ENCODE assay signal across 1 cellular context in the genomic region with DNA sequence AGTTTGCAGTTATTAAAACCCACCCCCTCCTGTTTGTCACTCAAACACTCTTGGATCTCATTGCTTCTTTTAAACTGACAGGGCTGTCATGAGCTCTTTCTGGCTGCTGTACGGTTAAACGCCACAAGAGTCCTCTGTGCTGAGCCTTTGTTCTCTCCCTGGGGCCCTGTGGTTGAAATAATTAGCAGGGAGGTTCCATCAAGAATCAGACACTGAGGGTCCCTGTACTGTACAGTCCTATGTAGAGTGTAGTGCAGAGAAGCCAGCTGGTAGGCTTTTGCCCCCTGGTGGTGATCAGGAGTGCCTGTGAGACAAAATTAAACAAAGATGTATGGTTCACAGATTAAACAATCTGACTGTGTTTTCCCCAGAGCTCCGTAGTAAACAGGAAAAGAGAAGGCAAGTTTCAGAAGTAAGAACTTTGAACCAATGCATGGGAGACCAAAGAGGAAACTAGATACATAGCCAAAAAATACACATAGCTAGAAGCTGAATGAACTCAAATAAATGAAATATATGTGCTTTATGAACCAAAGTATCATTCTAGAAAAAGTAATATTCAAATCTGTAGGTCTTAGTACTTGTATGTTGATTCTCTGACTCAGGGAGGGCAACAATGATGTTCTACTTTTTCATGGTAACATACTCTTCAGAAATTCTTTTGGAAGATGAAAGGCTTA.
TF ChIP-seq lines count a peak whose summit lies in the region.

No MANE protein-coding gene starts in this region.

TF ChIP-seq in K562, 482 proteins besides CTCF, POLR2A, EP300 and RAD21 (continued from another document and continues in another):
- TF ChIP-seq, protein P1, sequence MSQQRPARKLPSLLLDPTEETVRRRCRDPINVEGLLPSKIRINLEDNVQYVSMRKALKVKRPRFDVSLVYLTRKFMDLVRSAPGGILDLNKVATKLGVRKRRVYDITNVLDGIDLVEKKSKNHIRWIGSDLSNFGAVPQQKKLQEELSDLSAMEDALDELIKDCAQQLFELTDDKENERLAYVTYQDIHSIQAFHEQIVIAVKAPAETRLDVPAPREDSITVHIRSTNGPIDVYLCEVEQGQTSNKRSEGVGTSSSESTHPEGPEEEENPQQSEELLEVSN (IDR thresholded peaks at IDR 0.05; ENCODE audit: borderline replicate concordance in 1 of 2, extremely low read depth in 1 of 2, insufficient read depth in 1 of 2, insufficient read length in 1 of 2, low read depth in 1 of 2, low read length in 1 of 2, poor library complexity in 1 of 2, severe bottlenecking in 1 of 2), result no peak
- TF ChIP-seq, protein P2, sequence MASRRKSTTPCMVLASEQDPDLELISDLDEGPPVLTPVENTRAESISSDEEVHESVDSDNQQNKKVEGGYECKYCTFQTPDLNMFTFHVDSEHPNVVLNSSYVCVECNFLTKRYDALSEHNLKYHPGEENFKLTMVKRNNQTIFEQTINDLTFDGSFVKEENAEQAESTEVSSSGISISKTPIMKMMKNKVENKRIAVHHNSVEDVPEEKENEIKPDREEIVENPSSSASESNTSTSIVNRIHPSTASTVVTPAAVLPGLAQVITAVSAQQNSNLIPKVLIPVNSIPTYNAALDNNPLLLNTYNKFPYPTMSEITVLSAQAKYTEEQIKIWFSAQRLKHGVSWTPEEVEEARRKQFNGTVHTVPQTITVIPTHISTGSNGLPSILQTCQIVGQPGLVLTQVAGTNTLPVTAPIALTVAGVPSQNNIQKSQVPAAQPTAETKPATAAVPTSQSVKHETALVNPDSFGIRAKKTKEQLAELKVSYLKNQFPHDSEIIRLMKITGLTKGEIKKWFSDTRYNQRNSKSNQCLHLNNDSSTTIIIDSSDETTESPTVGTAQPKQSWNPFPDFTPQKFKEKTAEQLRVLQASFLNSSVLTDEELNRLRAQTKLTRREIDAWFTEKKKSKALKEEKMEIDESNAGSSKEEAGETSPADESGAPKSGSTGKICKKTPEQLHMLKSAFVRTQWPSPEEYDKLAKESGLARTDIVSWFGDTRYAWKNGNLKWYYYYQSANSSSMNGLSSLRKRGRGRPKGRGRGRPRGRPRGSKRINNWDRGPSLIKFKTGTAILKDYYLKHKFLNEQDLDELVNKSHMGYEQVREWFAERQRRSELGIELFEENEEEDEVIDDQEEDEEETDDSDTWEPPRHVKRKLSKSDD (conservative IDR thresholded peaks at IDR 0.05; ENCODE audit: low read length), result no peak
- TF ChIP-seq ESRRB (CRISPR knock-in tag; IDR thresholded peaks at IDR 0.05; ENCODE audit: borderline replicate concordance), result no peak
- no peak for TF ChIP-seq POLR2H (tag; IDR thresholded peaks at IDR 0.05; ENCODE audit: low read depth)
- TF ChIP-seq KDM5B (IDR thresholded peaks at IDR 0.05; ENCODE audit: insufficient replicate concordance, low read depth, low read length), result no peak
- no peak for TF ChIP-seq SETDB1 (IDR thresholded peaks at IDR 0.05; ENCODE audit: low read length)
- TF ChIP-seq ZNF347 (CRISPR knock-in tag; IDR thresholded peaks at IDR 0.05; ENCODE audit: low read depth), result no peak
- no peak for TF ChIP-seq SRSF3 (IDR thresholded peaks at IDR 0.05; ENCODE audit: insufficient read depth, low read length)
- TF ChIP-seq, protein P3, sequence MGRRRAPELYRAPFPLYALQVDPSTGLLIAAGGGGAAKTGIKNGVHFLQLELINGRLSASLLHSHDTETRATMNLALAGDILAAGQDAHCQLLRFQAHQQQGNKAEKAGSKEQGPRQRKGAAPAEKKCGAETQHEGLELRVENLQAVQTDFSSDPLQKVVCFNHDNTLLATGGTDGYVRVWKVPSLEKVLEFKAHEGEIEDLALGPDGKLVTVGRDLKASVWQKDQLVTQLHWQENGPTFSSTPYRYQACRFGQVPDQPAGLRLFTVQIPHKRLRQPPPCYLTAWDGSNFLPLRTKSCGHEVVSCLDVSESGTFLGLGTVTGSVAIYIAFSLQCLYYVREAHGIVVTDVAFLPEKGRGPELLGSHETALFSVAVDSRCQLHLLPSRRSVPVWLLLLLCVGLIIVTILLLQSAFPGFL (CRISPR knock-in tag; IDR thresholded peaks at IDR 0.05), result 0 out of 2 replicates have a peak, but pooled peaks have one; percentile 44
- TF ChIP-seq ZNF121 (CRISPR knock-in tag; conservative IDR thresholded peaks at IDR 0.05), result no peak
- TF ChIP-seq ZNF41 (CRISPR knock-in tag; conservative IDR thresholded peaks at IDR 0.05), result no peak
- TF ChIP-seq POLR2B (IDR thresholded peaks at IDR 0.05; ENCODE audit: low read depth, partially characterized antibody), result no peak
- TF ChIP-seq, protein P4, sequence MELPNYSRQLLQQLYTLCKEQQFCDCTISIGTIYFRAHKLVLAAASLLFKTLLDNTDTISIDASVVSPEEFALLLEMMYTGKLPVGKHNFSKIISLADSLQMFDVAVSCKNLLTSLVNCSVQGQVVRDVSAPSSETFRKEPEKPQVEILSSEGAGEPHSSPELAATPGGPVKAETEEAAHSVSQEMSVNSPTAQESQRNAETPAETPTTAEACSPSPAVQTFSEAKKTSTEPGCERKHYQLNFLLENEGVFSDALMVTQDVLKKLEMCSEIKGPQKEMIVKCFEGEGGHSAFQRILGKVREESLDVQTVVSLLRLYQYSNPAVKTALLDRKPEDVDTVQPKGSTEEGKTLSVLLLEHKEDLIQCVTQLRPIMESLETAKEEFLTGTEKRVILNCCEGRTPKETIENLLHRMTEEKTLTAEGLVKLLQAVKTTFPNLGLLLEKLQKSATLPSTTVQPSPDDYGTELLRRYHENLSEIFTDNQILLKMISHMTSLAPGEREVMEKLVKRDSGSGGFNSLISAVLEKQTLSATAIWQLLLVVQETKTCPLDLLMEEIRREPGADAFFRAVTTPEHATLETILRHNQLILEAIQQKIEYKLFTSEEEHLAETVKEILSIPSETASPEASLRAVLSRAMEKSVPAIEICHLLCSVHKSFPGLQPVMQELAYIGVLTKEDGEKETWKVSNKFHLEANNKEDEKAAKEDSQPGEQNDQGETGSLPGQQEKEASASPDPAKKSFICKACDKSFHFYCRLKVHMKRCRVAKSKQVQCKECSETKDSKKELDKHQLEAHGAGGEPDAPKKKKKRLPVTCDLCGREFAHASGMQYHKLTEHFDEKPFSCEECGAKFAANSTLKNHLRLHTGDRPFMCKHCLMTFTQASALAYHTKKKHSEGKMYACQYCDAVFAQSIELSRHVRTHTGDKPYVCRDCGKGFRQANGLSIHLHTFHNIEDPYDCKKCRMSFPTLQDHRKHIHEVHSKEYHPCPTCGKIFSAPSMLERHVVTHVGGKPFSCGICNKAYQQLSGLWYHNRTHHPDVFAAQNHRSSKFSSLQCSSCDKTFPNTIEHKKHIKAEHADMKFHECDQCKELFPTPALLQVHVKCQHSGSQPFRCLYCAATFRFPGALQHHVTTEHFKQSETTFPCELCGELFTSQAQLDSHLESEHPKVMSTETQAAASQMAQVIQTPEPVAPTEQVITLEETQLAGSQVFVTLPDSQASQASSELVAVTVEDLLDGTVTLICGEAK (IDR thresholded peaks at IDR 0.05), result no peak
- TF ChIP-seq, protein P4 (CRISPR knock-in tag; IDR thresholded peaks at IDR 0.05), result no peak
- TF ChIP-seq, protein P5, sequence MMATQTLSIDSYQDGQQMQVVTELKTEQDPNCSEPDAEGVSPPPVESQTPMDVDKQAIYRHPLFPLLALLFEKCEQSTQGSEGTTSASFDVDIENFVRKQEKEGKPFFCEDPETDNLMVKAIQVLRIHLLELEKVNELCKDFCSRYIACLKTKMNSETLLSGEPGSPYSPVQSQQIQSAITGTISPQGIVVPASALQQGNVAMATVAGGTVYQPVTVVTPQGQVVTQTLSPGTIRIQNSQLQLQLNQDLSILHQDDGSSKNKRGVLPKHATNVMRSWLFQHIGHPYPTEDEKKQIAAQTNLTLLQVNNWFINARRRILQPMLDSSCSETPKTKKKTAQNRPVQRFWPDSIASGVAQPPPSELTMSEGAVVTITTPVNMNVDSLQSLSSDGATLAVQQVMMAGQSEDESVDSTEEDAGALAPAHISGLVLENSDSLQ (IDR thresholded peaks at IDR 0.05), result peak; percentile 94
- no peak for TF ChIP-seq TEAD4 (IDR thresholded peaks at IDR 0.05; ENCODE audit: low read length)
- no peak for TF ChIP-seq TEAD4 (CRISPR knock-in tag; IDR thresholded peaks at IDR 0.05; ENCODE audit: borderline replicate concordance)
- no peak for TF ChIP-seq ILK (tag; IDR thresholded peaks at IDR 0.05; ENCODE audit: borderline replicate concordance, low read depth)
- TF ChIP-seq, protein P6, sequence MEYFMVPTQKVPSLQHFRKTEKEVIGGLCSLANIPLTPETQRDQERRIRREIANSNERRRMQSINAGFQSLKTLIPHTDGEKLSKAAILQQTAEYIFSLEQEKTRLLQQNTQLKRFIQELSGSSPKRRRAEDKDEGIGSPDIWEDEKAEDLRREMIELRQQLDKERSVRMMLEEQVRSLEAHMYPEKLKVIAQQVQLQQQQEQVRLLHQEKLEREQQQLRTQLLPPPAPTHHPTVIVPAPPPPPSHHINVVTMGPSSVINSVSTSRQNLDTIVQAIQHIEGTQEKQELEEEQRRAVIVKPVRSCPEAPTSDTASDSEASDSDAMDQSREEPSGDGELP (CRISPR knock-in tag; IDR thresholded peaks at IDR 0.05; ENCODE audit: borderline replicate concordance), result peak; percentile 80
- no peak for TF ChIP-seq TCF7L2 (IDR thresholded peaks at IDR 0.05; ENCODE audit: low read depth, low read length)
- no peak for TF ChIP-seq TCF7 (IDR thresholded peaks at IDR 0.05; ENCODE audit: borderline replicate concordance)
- TF ChIP-seq HNRNPUL1 (IDR thresholded peaks at IDR 0.05; ENCODE audit: low read length), result no peak
- no peak for TF ChIP-seq TAF9B (IDR thresholded peaks at IDR 0.05; ENCODE audit: partially characterized antibody)
- no peak for TF ChIP-seq ZBTB17 (CRISPR knock-in tag; IDR thresholded peaks at IDR 0.05)
- no peak for TF ChIP-seq POLR2G (IDR thresholded peaks at IDR 0.05; ENCODE audit: low read depth, low read length)
- TF ChIP-seq, protein P7, sequence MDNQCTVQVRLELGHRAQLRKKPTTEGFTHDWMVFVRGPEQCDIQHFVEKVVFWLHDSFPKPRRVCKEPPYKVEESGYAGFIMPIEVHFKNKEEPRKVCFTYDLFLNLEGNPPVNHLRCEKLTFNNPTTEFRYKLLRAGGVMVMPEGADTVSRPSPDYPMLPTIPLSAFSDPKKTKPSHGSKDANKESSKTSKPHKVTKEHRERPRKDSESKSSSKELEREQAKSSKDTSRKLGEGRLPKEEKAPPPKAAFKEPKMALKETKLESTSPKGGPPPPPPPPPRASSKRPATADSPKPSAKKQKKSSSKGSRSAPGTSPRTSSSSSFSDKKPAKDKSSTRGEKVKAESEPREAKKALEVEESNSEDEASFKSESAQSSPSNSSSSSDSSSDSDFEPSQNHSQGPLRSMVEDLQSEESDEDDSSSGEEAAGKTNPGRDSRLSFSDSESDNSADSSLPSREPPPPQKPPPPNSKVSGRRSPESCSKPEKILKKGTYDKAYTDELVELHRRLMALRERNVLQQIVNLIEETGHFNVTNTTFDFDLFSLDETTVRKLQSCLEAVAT (IDR thresholded peaks at IDR 0.05), result no peak
- no peak for TF ChIP-seq ZNF586 (CRISPR knock-in tag; conservative IDR thresholded peaks at IDR 0.05)
- TF ChIP-seq, protein P8, sequence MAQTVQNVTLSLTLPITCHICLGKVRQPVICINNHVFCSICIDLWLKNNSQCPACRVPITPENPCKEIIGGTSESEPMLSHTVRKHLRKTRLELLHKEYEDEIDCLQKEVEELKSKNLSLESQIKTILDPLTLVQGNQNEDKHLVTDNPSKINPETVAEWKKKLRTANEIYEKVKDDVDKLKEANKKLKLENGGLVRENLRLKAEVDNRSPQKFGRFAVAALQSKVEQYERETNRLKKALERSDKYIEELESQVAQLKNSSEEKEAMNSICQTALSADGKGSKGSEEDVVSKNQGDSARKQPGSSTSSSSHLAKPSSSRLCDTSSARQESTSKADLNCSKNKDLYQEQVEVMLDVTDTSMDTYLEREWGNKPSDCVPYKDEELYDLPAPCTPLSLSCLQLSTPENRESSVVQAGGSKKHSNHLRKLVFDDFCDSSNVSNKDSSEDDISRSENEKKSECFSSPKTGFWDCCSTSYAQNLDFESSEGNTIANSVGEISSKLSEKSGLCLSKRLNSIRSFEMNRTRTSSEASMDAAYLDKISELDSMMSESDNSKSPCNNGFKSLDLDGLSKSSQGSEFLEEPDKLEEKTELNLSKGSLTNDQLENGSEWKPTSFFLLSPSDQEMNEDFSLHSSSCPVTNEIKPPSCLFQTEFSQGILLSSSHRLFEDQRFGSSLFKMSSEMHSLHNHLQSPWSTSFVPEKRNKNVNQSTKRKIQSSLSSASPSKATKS (CRISPR knock-in tag; IDR thresholded peaks at IDR 0.05), result no peak
- TF ChIP-seq KLF13 (tag; IDR thresholded peaks at IDR 0.05; ENCODE audit: borderline replicate concordance, low read depth), result no peak
- TF ChIP-seq, protein P9, sequence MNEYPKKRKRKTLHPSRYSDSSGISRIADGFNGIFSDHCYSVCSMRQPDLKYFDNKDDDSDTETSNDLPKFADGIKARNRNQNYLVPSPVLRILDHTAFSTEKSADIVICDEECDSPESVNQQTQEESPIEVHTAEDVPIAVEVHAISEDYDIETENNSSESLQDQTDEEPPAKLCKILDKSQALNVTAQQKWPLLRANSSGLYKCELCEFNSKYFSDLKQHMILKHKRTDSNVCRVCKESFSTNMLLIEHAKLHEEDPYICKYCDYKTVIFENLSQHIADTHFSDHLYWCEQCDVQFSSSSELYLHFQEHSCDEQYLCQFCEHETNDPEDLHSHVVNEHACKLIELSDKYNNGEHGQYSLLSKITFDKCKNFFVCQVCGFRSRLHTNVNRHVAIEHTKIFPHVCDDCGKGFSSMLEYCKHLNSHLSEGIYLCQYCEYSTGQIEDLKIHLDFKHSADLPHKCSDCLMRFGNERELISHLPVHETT (CRISPR knock-in tag; conservative IDR thresholded peaks at IDR 0.05 in 1 of 2, IDR thresholded peaks at IDR 0.05 in 1 of 2), result no peak
- TF ChIP-seq NR4A1 (CRISPR knock-in tag; IDR thresholded peaks at IDR 0.05), result no peak
- TF ChIP-seq NR4A1 (tag; IDR thresholded peaks at IDR 0.05), result no peak
